Comparison of ENCODE assay signal across 22 cellular contexts in genomic region chr7:70374772-70375533, GRCh38.
DNase-seq lines count a peak whose midpoint lies in the region; ATAC-seq and TF ChIP-seq lines count a peak whose summit lies in the region.
"Had no signal": no experiment of that assay in that cellular context is flagged by ENCODE, and none has a peak within 500 bp of the region (broad histone marks: within the 10 kb centered on the region; RNA-seq: fewer than 3 reads in every experiment).

No MANE protein-coding gene starts in this region.

- H3K23ac ChIP-seq in H9 (ENCODE audit: insufficient read length, low read depth, low read length), result no peak overlapping the region

- no peak overlapping the region for H3K9ac ChIP-seq in H9 (ENCODE audit: extremely low read depth, insufficient read length, low read length)

- no peak overlapping the region for H3K27ac ChIP-seq in H9 (ENCODE audit: insufficient read length, low read depth, low read length)
- H3K27ac ChIP-seq: 22Rv1 had no signal

- DNase-seq in DMS 273 (lab: John Stamatoyannopoulos, UW; ENCODE audit: unreplicated experiment), result peak; percentile 64
- DNase-seq in DMS 273 treated with DMSO at 0.1 percent for 48 hours (lab: John Stamatoyannopoulos, UW), result no peak
- no peak for DNase-seq in H9
- DNase-seq in astrocyte of the hippocampus (ENCODE audit: low read depth, low spot score), result peak; percentile 61
- no peak for DNase-seq in nephron progenitor cell
- DNase-seq in NCI-H2107 (lab: John Stamatoyannopoulos, UW), result no peak
- DNase-seq in Right ventricle myocardium inferior (ENCODE audit: missing footprints), result no peak
- DNase-seq: BE2C; CD8-positive, alpha-beta memory T cell; DMS153; DND-41; Kasumi-1; NCI-H1105 treated with DMSO at 0.1 percent for 48 hours; NCI-H146; NCI-H510A; NK-92 treated with Interleukin-12 subunit alpha and Interleukin-12 subunit beta, amount 100 ng/mL, for 24 hours; PC-3; Right ventricle myocardium superior had no signal

- no peaks in the 10 kb centered on the region for H4K20me1 ChIP-seq in H9 (ENCODE audit: control insufficient read depth, insufficient read depth, insufficient read length)

- no peak overlapping the region for H2BK120ac ChIP-seq in H9 (ENCODE audit: low read depth, low read length, poor library complexity, severe bottlenecking)

- ATAC-seq in HG02981 (IDR thresholded peaks at IDR 0.05; ENCODE audit: unreplicated experiment) (no peak), Right ventricle myocardium inferior (no peak)
- ATAC-seq: K562, PC-3 had no signal

- H3K9me3 Mint-ChIP-seq in H9 (no peaks in the 10 kb centered on the region), nephron progenitor cell (no peaks in the 10 kb centered on the region)
- H3K9me3 Mint-ChIP-seq: CD8-positive, alpha-beta memory T cell had no signal

- no peak overlapping the region for H2BK12ac ChIP-seq in H9 (ENCODE audit: insufficient read length, low read depth, low read length)

- no peak overlapping the region for H2BK5ac ChIP-seq in H9 (ENCODE audit: insufficient read length, low read length)

- H3K79me2 ChIP-seq in H9 (ENCODE audit: insufficient read depth, low read length), result no peaks in the 10 kb centered on the region

- H3K36me3 Mint-ChIP-seq in H9 (ENCODE audit: insufficient read depth in 1 of 3, low read depth in 3 of 3) (no peaks in the 10 kb centered on the region), nephron progenitor cell (ENCODE audit: low read depth) (no peaks in the 10 kb centered on the region)
- H3K36me3 Mint-ChIP-seq: CD14-positive monocyte; CD8-positive, alpha-beta memory T cell had no signal

- no peak overlapping the region for H2AFZ ChIP-seq in H9 (ENCODE audit: low read length)

- H3K27me3 ChIP-seq in H9 (ENCODE audit: insufficient read depth, low read length), result no peaks in the 10 kb centered on the region
- H3K27me3 ChIP-seq: BE2C had no signal

- H3K56ac ChIP-seq in H9 (ENCODE audit: insufficient read length, low read depth, low read length), result no peak overlapping the region

- no peak overlapping the region for H3K14ac ChIP-seq in H9 (ENCODE audit: insufficient read depth, low read length)

- no peaks in the 10 kb centered on the region for H3K23me2 ChIP-seq in H9 (ENCODE audit: insufficient read length, low read depth, low read length, poor library complexity, severe bottlenecking)

- no CpG with 5 or more reads among the region's 6 CpGs for WGBS in H9 (ENCODE audit: extremely low coverage, insufficient read length, low lambda C conversion rate)

- H3K4me2 ChIP-seq in H9 (ENCODE audit: insufficient read depth, insufficient read length, low read length), result no peak overlapping the region

- intact Hi-C loops in Right ventricle myocardium inferior (cut with DNase I), result no loop called here

- no peak overlapping the region for H4K8ac ChIP-seq in H9 (replicated peaks; ENCODE audit: insufficient read length, low read depth, low read length)

- H3K18ac ChIP-seq in H9 (ENCODE audit: insufficient read length, low read depth, low read length), result peak overlapping the region; percentile 38

- no peak overlapping the region for H4K5ac ChIP-seq in H9 (ENCODE audit: insufficient read length, low read depth, low read length)

- no peaks in the 10 kb centered on the region for H3K79me1 ChIP-seq in H9 (ENCODE audit: insufficient read depth, low read depth, low read length, poor library complexity, severe bottlenecking)

- H3K4ac ChIP-seq in H9 (ENCODE audit: low read depth, low read length), result no peak overlapping the region

- no peak overlapping the region for H2AK5ac ChIP-seq in H9 (ENCODE audit: insufficient read length, low read length)

- H3K4me1 Mint-ChIP-seq in H9, result peaks cover 6 to 9% of the 10 kb centered on the region in 2 experiments
- H3K4me1 Mint-ChIP-seq in nephron progenitor cell, result peaks cover 55% of the 10 kb centered on the region
- H3K4me1 Mint-ChIP-seq: CD14-positive monocyte; CD8-positive, alpha-beta memory T cell had no signal

- H3K4me3 Mint-ChIP-seq in H9, result no peak overlapping the region
- peak overlapping the region; percentile 11 for H3K4me3 Mint-ChIP-seq in nephron progenitor cell
- H3K4me3 Mint-ChIP-seq: CD14-positive monocyte; CD8-positive, alpha-beta memory T cell had no signal

- H2BK20ac ChIP-seq in H9 (ENCODE audit: low read depth, low read length, poor library complexity, severe bottlenecking), result no peak overlapping the region

- H3K27me3 Mint-ChIP-seq in H9 (ENCODE audit: low read depth) (no peaks in the 10 kb centered on the region), nephron progenitor cell (ENCODE audit: low read depth, poor library complexity) (peaks cover 4% of the 10 kb centered on the region)
- H3K27me3 Mint-ChIP-seq: CD8-positive, alpha-beta memory T cell had no signal

- no peak overlapping the region for H3K27ac Mint-ChIP-seq in H9
- H3K27ac Mint-ChIP-seq in nephron progenitor cell, result peak overlapping the region; percentile 54
- H3K27ac Mint-ChIP-seq: CD14-positive monocyte; CD8-positive, alpha-beta memory T cell had no signal

- no peaks in the 10 kb centered on the region for H3K4me1 ChIP-seq in H9 (ENCODE audit: insufficient read depth, low read length)
- H3K4me1 ChIP-seq: BE2C had no signal

- H3T11ph ChIP-seq in H9 (ENCODE audit: low read length), result no peak overlapping the region

- TF ChIP-seq CTCF in H9 (conservative IDR thresholded peaks at IDR 0.05) (no peak), nephron progenitor cell (IDR thresholded peaks at IDR 0.05) (no peak)

- no peak overlapping the region for H4K91ac ChIP-seq in H9 (ENCODE audit: insufficient read length, low read depth, low read length)

- H2BK15ac ChIP-seq in H9 (ENCODE audit: low read depth, low read length), result no peak overlapping the region

- H3K9me3 ChIP-seq in H9 (ENCODE audit: control insufficient read depth, low read depth, low read length), result no peaks in the 10 kb centered on the region
- H3K9me3 ChIP-seq: BE2C had no signal

Comparison
In these comparisons a context has a peak if more than half of its experiments do, and no peak if none do; other contexts are left out.
1. DNase-seq: peak in DMS 273 (single experiment) and astrocyte of the hippocampus (single experiment); none in DMS 273 treated with DMSO at 0.1 percent for 48 hours (single experiment), H9 (single experiment), nephron progenitor cell (single experiment), NCI-H2107 (single experiment) and Right ventricle myocardium inferior (single experiment).